Comparison of ENCODE assay signal across 25 cellular contexts in genomic region chr15:70200003-70200410, GRCh38.
DNase-seq lines count a peak whose midpoint lies in the region; ATAC-seq, FAIRE-seq and TF ChIP-seq lines count a peak whose summit lies in the region.
"Had no signal": no experiment of that assay in that cellular context is flagged by ENCODE, and none has a peak within 500 bp of the region (broad histone marks: within the 10 kb centered on the region; RNA-seq: fewer than 3 reads in every experiment).

No MANE protein-coding gene starts in this region.

- peak overlapping the region; percentile 44 for H3K4me2 ChIP-seq in GM23248 (ENCODE audit: unreplicated experiment)
- H3K4me2 ChIP-seq in OCI-LY3 (ENCODE audit: low read length): peak overlapping the region; percentile 55
- no peak overlapping the region for H3K4me2 ChIP-seq in H1 (ENCODE audit: insufficient read depth in 1 of 2, low read depth in 2 of 2, low read length in 2 of 2)

- no peak overlapping the region for H2BK120ac ChIP-seq in H1 (replicated peaks; ENCODE audit: low read depth, low read length)

- H3K36me3 ChIP-seq in GM23248 (ENCODE audit: low read depth) (no peaks in the 10 kb centered on the region), OCI-LY3 (replicated peaks; ENCODE audit: low read depth, low read length) (no peaks in the 10 kb centered on the region), H1 (ENCODE audit: control insufficient read depth in 2 of 4, insufficient read depth in 4 of 4, low read length in 3 of 4) (no peaks in the 10 kb centered on the region), subcutaneous abdominal adipose tissue (ENCODE audit: control insufficient read depth in 5 of 5, insufficient read depth in 5 of 5, low read length in 5 of 5) (no peaks in the 10 kb centered on the region)
- H3K36me3 ChIP-seq: pancreas, stomach, tibial nerve had no signal

- no peak overlapping the region for H2BK5ac ChIP-seq in H1 (ENCODE audit: low read depth, low read length)

- no peak overlapping the region; the same call in 1 of the 2 replicates for H3K18ac ChIP-seq in H1 (ENCODE audit: extremely low read depth, low read length)

- 35 to 37% methylated on average over 8 of the region's 8 CpGs for WGBS in GM23248 (ENCODE audit: low coverage in 1 of 2, low lambda C conversion rate in 2 of 2, missing lambda C conversion rate in 2 of 2), 2 experiments
- WGBS in H1 (ENCODE audit: extremely low coverage in 1 of 2, insufficient coverage in 1 of 2, insufficient read length in 1 of 2, insufficient replicate concordance in 2 of 2, low coverage in 1 of 2, low lambda C conversion rate in 2 of 2, missing lambda C conversion rate in 1 of 2), 2 experiments: 80% methylated on average over 8 of the region's 8 CpGs; no CpG with 5 or more reads in 1 of the 2 experiments

- no peak overlapping the region for H2AFZ ChIP-seq in GM23248
- no peak overlapping the region; the same call in 1 of the 2 replicates for H2AFZ ChIP-seq in OCI-LY3 (ENCODE audit: low read depth, low read length)
- H2AFZ ChIP-seq in H1 (ENCODE audit: low read length): no peak overlapping the region

- H3F3A ChIP-seq in GM23248 (ENCODE audit: insufficient read depth): peaks cover 6% of the 10 kb centered on the region; the same call in 1 of the 2 replicates

- H3K27me3 ChIP-seq in GM23248 (replicated peaks; ENCODE audit: insufficient read depth): no peaks in the 10 kb centered on the region
- peaks cover 44% of the 10 kb centered on the region for H3K27me3 ChIP-seq in OCI-LY3 (ENCODE audit: low read depth, low read length)
- H3K27me3 ChIP-seq in H1 (replicated peaks in 1 of 4; ENCODE audit: control insufficient read depth in 3 of 4, extremely low read depth in 1 of 4, insufficient read depth in 3 of 4, low read length in 3 of 4): no peaks in the 10 kb centered on the region; a peak in 2 of 7 replicates
- H3K27me3 ChIP-seq in subcutaneous abdominal adipose tissue (ENCODE audit: control insufficient read depth in 5 of 5, insufficient read depth in 4 of 5, low read length in 5 of 5): peaks cover 0 to 4% (median 0%) of the 10 kb centered on the region in 5 donors
- H3K27me3 ChIP-seq: pancreas, stomach, tibial nerve had no signal

- H2BK20ac ChIP-seq in H1 (ENCODE audit: low read length): no peak overlapping the region

- no peak overlapping the region for H3K4me3 ChIP-seq in GM23248
- H3K4me3 ChIP-seq in OCI-LY3 (ENCODE audit: low read length): peak overlapping the region; percentile 29
- H3K4me3 ChIP-seq in H1 (ENCODE audit: extremely low read depth in 1 of 4, insufficient read depth in 2 of 4, low read depth in 3 of 4, low read length in 4 of 4): no peak overlapping the region
- H3K4me3 ChIP-seq in subcutaneous abdominal adipose tissue (ENCODE audit: low read depth in 1 of 5, low read length in 5 of 5): no peak overlapping the region
- H3K4me3 ChIP-seq: coronary artery, pancreas, stomach, tibial nerve had no signal

- no peak overlapping the region for H3K4ac ChIP-seq in H1 (replicated peaks; ENCODE audit: insufficient read length, low read depth, low read length)

- TF ChIP-seq RAD21 in H1 (IDR thresholded peaks at IDR 0.05 in 1 of 2, conservative IDR thresholded peaks at IDR 0.05 in 1 of 2; ENCODE audit: low read depth in 2 of 2, low read length in 2 of 2): no peak

- CTCF ChIA-PET in H1 (lab: Charles Lee; ENCODE audit: partially characterized antibody): interaction anchor here (0.9 to 2.3 kb wide), 5 partner anchors 8 to 58 kb away, joined by 3 to 8 read pairs (median 4); no protein-coding TSS in a partner anchor

- H3K79me2 ChIP-seq in GM23248 (ENCODE audit: insufficient read depth) (no peaks in the 10 kb centered on the region), OCI-LY3 (ENCODE audit: low read length) (no peaks in the 10 kb centered on the region), H1 (ENCODE audit: control insufficient read depth in 1 of 2, insufficient read depth in 2 of 2, low read length in 2 of 2) (no peaks in the 10 kb centered on the region)

- H2BK15ac ChIP-seq in H1 (ENCODE audit: low read length): no peak overlapping the region

- no peak for TF ChIP-seq EP300 in H1 (IDR thresholded peaks at IDR 0.05; ENCODE audit: borderline replicate concordance in 1 of 2, low read depth in 2 of 2, low read length in 2 of 2)

- no peak overlapping the region for H4K5ac ChIP-seq in H1 (ENCODE audit: insufficient read length, low read depth, low read length)

- H4K91ac ChIP-seq in H1 (replicated peaks; ENCODE audit: insufficient read length, low read length): no peak overlapping the region

- no peak overlapping the region for H3K14ac ChIP-seq in H1 (ENCODE audit: insufficient read length)

- H2BK12ac ChIP-seq in H1 (ENCODE audit: low read depth, low read length): no peak overlapping the region

- FAIRE-seq in H1 (lab: Jason Lieb, UNC): no peak
- FAIRE-seq: astrocyte, GM18507, H54, pancreas, TTC549 had no signal

- no peaks in the 10 kb centered on the region for H3K79me1 ChIP-seq in H1 (ENCODE audit: low read depth, low read length)

- H3K9me2 ChIP-seq in GM23248 (ENCODE audit: insufficient read depth): no peaks in the 10 kb centered on the region

- no peak overlapping the region for H3K23ac ChIP-seq in H1 (ENCODE audit: insufficient read length)

- no peak overlapping the region for H3K56ac ChIP-seq in H1 (replicated peaks; ENCODE audit: insufficient read length, low read depth, low read length)

- H3K27ac ChIP-seq in GM23248 (no peak overlapping the region), OCI-LY3 (ENCODE audit: low read length) (peak overlapping the region; percentile 40), H1 (ENCODE audit: low read depth, low read length) (no peak overlapping the region), subcutaneous abdominal adipose tissue (ENCODE audit: low read depth, low read length) (peak overlapping the region; percentile 16)
- H3K27ac ChIP-seq: coronary artery, epithelial cell of prostate, pancreas, stomach, tibial nerve had no signal

- POLR2A ChIA-PET in H1 (lab: Charles Lee; ENCODE audit: partially characterized antibody): interaction anchor here (0.8 kb wide), 1 partner anchor 102 kb away, joined by 4 read pairs; the partner anchor contains the start of gene TLE3

- H3K9me3 ChIP-seq in GM23248 (ENCODE audit: low read depth) (no peaks in the 10 kb centered on the region), OCI-LY3 (ENCODE audit: insufficient read depth, low read length) (no peaks in the 10 kb centered on the region), H1 (ENCODE audit: insufficient read depth in 2 of 2, low read depth in 1 of 2, low read length in 1 of 2) (no peaks in the 10 kb centered on the region), subcutaneous abdominal adipose tissue (ENCODE audit: control insufficient read depth in 5 of 5, low read length in 5 of 5) (no peaks in the 10 kb centered on the region)
- H3K9me3 ChIP-seq: pancreas, stomach, tibial nerve had no signal

- no peaks in the 10 kb centered on the region for H3K23me2 ChIP-seq in H1 (ENCODE audit: low read depth, low read length)

- ATAC-seq in SK-N-SH treated with all-trans-retinoic acid at 6 μM for 48 hours (no peak), GM19397 (IDR thresholded peaks at IDR 0.05; ENCODE audit: unreplicated experiment) (no peak)
- ATAC-seq: activated T-cell treated with anti-CD3 and anti-CD28 coated beads, Interleukin-2, amount 50 U/mL, for 72 hours; left colon; pancreas had no signal

- no peak overlapping the region for H2AK5ac ChIP-seq in H1 (ENCODE audit: low read depth, low read length)

- TF ChIP-seq CTCF in OCI-LY3 (IDR thresholded peaks at IDR 0.05; ENCODE audit: low read depth, low read length) (no peak), H1 (IDR thresholded peaks at IDR 0.05; ENCODE audit: control extremely low read depth in 1 of 3, insufficient read depth in 1 of 3, low read depth in 1 of 3, low read length in 3 of 3) (no peak)

- H3K9ac ChIP-seq in GM23248: no peak overlapping the region
- peak overlapping the region; percentile 24; the same call in 1 of the 2 replicates for H3K9ac ChIP-seq in OCI-LY3 (ENCODE audit: low read length)
- H3K9ac ChIP-seq in H1 (replicated peaks in 1 of 4; ENCODE audit: extremely low read depth in 1 of 4, low read depth in 3 of 4, low read length in 3 of 4): no peak overlapping the region
- H3K9ac ChIP-seq in subcutaneous abdominal adipose tissue (ENCODE audit: low read length in 5 of 5): no peak overlapping the region

- H3K4me1 ChIP-seq in GM23248 (ENCODE audit: insufficient read depth): peaks cover 19% of the 10 kb centered on the region
- H3K4me1 ChIP-seq in OCI-LY3 (ENCODE audit: low read length): peaks cover 62% of the 10 kb centered on the region
- peaks cover 12 to 22% (median 17%) of the 10 kb centered on the region in 4 experiments for H3K4me1 ChIP-seq in H1 (replicated peaks in 1 of 4; ENCODE audit: control insufficient read depth in 3 of 4, insufficient read depth in 4 of 4, low read length in 3 of 4)
- peaks cover 11 to 40% (median 27%) of the 10 kb centered on the region in 5 donors for H3K4me1 ChIP-seq in subcutaneous abdominal adipose tissue (ENCODE audit: control insufficient read depth in 5 of 5, insufficient read depth in 5 of 5, low read length in 5 of 5)

- H4K20me1 ChIP-seq in GM23248 (ENCODE audit: insufficient read depth) (no peaks in the 10 kb centered on the region), OCI-LY3 (ENCODE audit: insufficient read depth, low read length) (no peaks in the 10 kb centered on the region), H1 (replicated peaks in 1 of 2; ENCODE audit: control insufficient read depth in 1 of 2, insufficient read depth in 2 of 2, low read length in 2 of 2) (no peaks in the 10 kb centered on the region)

- H4K8ac ChIP-seq in H1 (ENCODE audit: extremely low read depth, insufficient read depth, low read length): no peak overlapping the region

- TF ChIP-seq POLR2A in H1 (IDR thresholded peaks at IDR 0.05; ENCODE audit: control extremely low read depth in 1 of 2, low read depth in 2 of 2, low read length in 2 of 2): no peak

- DNase-seq in GM23248 (no peak), H1 (ENCODE audit: low read depth in 1 of 2, low spot score in 2 of 2) (no peak), KG1 (lab: John Stamatoyannopoulos, UW) (no peak)
- DNase-seq: activated CD4-positive, alpha-beta T cell treated with anti-CD3 and anti-CD28 coated beads, Interleukin-2, amount 50 U/mL, for 4 hours; activated T-cell treated with anti-CD3 and anti-CD28 coated beads, Interleukin-2, amount 50 U/mL, for 72 hours; caudate nucleus; CD4-positive, alpha-beta T cell; effector CD8-positive, alpha-beta T cell; left colon; mammary epithelial cell; pancreas; stimulated activated CD4-positive, alpha-beta T cell treated with anti-CD3 and anti-CD28 coated beads, Interleukin-12 subunit alpha, Interleukin-12 subunit beta, amount 100 ng/mL, for 4 hours; stimulated activated CD4-positive, alpha-beta T cell treated with anti-CD3 and anti-CD28 coated beads, Interleukin-2, amount 100 ng/mL, for 48 hours; stomach had no signal

- in situ Hi-C loops in GM23248 (cut with MboI): no loop called here

TF ChIP-seq in H1, 55 proteins besides CTCF, POLR2A, EP300 and RAD21 (continues in another document):
- TF ChIP-seq HDAC2 (IDR thresholded peaks at IDR 0.05; ENCODE audit: borderline replicate concordance in 1 of 2, low read depth in 2 of 2, low read length in 2 of 2): peak in 1 of 2 experiments; percentile 52; a peak in 1 of 4 replicates
- no peak for TF ChIP-seq BRCA1 (IDR thresholded peaks at IDR 0.05; ENCODE audit: low read depth, low read length)

TF ChIP-seq in SK-N-SH treated with all-trans-retinoic acid at 6 μM for 48 hours, 23 proteins besides CTCF, POLR2A, EP300 and RAD21:
- no peak for TF ChIP-seq ARNTL (CRISPR knock-in tag; IDR thresholded peaks at IDR 0.05; ENCODE audit: borderline replicate concordance, low read depth)
TF ChIP-seq in SK-N-SH treated with all-trans-retinoic acid at 6 μM for 48 hours: peak in this region for 0.

Comparison
In these comparisons a context has a peak if more than half of its experiments do, and no peak if none do; other contexts are left out.
1. H3K27ac ChIP-seq: peak in OCI-LY3 (single experiment) and subcutaneous abdominal adipose tissue (single experiment); none in GM23248 (single experiment) and H1 (single experiment).
2. H3K4me2 ChIP-seq: peak in GM23248 (single experiment) and OCI-LY3 (single experiment); none in H1 (0 of 2).